21 cellular contexts compared by ENCODE assay signal in genomic region chr5:78560000-78560399, GRCh38.
"Had no signal": no experiment of that assay in that cellular context is flagged by ENCODE, and none has a peak within 500 bp of the region (broad histone marks: within the 10 kb centered on the region; RNA-seq: fewer than 3 reads in every experiment).

No MANE protein-coding gene starts in this region.

- DNase-seq: activated CD4-positive, alpha-beta T cell treated with anti-CD3 and anti-CD28 coated beads, Interleukin-2, amount 50 U/mL, for 4 hours; activated naive CD4-positive, alpha-beta T cell treated with Interleukin-2 at 50 U/mL for 16 hours; activated naive CD8-positive, alpha-beta T cell treated with anti-CD3 and anti-CD28 coated beads, Interleukin-2, amount 10 ng/mL, durations not matched to agents 7 days and 5 days; amygdala; cortex of kidney; endodermal cell; esophagus squamous epithelium; gastrocnemius medialis; hippocampal formation; left ventricle myocardium inferior; mammary epithelial cell; pancreas; psoas muscle; stimulated activated CD4-positive, alpha-beta T cell treated with anti-CD3 and anti-CD28 coated beads, Interleukin-4, amount 100 ng/mL, for 24 hours; T-helper 9 cell; tibial artery had no signal

- H3K9me3 Mint-ChIP-seq: activated naive CD8-positive, alpha-beta T cell treated with anti-CD3 and anti-CD28 coated beads, Interleukin-2, amount 10 ng/mL, durations not matched to agents 7 days and 5 days; activated T-helper 2 cell treated with anti-CD3 and anti-CD28 coated beads, Interferon-gamma antibody, Interleukin-2, Interleukin-4, amounts not matched to agents 10 μg/mL and 5 μg/mL and 100 μg/mL, durations not matched to agents 14 hours and 24 hours and 36 hours; endodermal cell; mesothelial cell of epicardium; nephron; stimulated activated naive CD8-positive, alpha-beta T cell treated with anti-CD3 and anti-CD28 coated beads, Interleukin-15, Interleukin-2, amounts not matched to agents 100 ng/mL and 50 ng/mL, for 24 hours; WTC11 had no signal

- H3K27ac Mint-ChIP-seq: activated naive CD8-positive, alpha-beta T cell treated with anti-CD3 and anti-CD28 coated beads, Interleukin-2, amount 10 ng/mL, durations not matched to agents 7 days and 5 days; activated T-helper 2 cell treated with anti-CD3 and anti-CD28 coated beads, Interferon-gamma antibody, Interleukin-2, Interleukin-4, amounts not matched to agents 10 μg/mL and 5 μg/mL and 100 μg/mL, durations not matched to agents 14 hours and 24 hours and 36 hours; endodermal cell; mesothelial cell of epicardium; nephron; stimulated activated naive CD8-positive, alpha-beta T cell treated with anti-CD3 and anti-CD28 coated beads, Interleukin-15, Interleukin-2, amounts not matched to agents 100 ng/mL and 50 ng/mL, for 24 hours had no signal

- ATAC-seq: pancreas, WTC11 had no signal

- H3K4me3 Mint-ChIP-seq: activated naive CD8-positive, alpha-beta T cell treated with anti-CD3 and anti-CD28 coated beads, Interleukin-2, amount 10 ng/mL, durations not matched to agents 7 days and 5 days; endodermal cell; mesothelial cell of epicardium; nephron; stimulated activated naive CD8-positive, alpha-beta T cell treated with anti-CD3 and anti-CD28 coated beads, Interleukin-15, Interleukin-2, amounts not matched to agents 100 ng/mL and 50 ng/mL, for 24 hours; WTC11 had no signal

- H3K4me1 Mint-ChIP-seq: activated naive CD8-positive, alpha-beta T cell treated with anti-CD3 and anti-CD28 coated beads, Interleukin-2, amount 10 ng/mL, durations not matched to agents 7 days and 5 days had no signal

- H3K36me3 Mint-ChIP-seq: activated naive CD8-positive, alpha-beta T cell treated with anti-CD3 and anti-CD28 coated beads, Interleukin-2, amount 10 ng/mL, durations not matched to agents 7 days and 5 days had no signal
